8 cellular contexts compared by ENCODE assay signal in genomic region chr6:33419580-33420492, GRCh38. TPM values are rescaled to one million over a fixed set of nuclear protein-coding genes. Genes with fewer than 3 reads are reported as not detected.
DNase-seq lines count a peak whose midpoint lies in the region; ATAC-seq and TF ChIP-seq lines count a peak whose summit lies in the region.

TSS of gene SYNGAP1 (plus strand) at chr6:33420065. CDS start at chr6:33420265, 200 bp downstream.

- in situ Hi-C loops in astrocyte of the cerebellum (cut with HindIII; ENCODE audit: low sequenced_read_pairs): no loop called here

- TF ChIP-seq CTCF in OCI-LY3 (IDR thresholded peaks at IDR 0.05; ENCODE audit: low read depth, low read length): no peak
- TF ChIP-seq CTCF in astrocyte of the cerebellum (IDR thresholded peaks at IDR 0.05; ENCODE audit: low read depth, low read length, missing control alignments): no peak

- DNase-seq in ELR (ENCODE audit: low read depth) (peak; percentile 61), astrocyte of the cerebellum (ENCODE audit: low read depth) (no peak)

- peak within 1 kb of the TSS; percentile 91; the same call in 1 of the 2 replicates for H3K9ac ChIP-seq in OCI-LY3 (ENCODE audit: low read length)
- peak within 1 kb of the TSS; percentile 47 for H3K9ac ChIP-seq in iPS-15b (ENCODE audit: low read depth, low read length)
- H3K9ac ChIP-seq in skeletal muscle tissue (ENCODE audit: low read depth in 1 of 3, low read length in 3 of 3): peak within 1 kb of the TSS in 1 of 3 donors; percentile 89

- peak within 1 kb of the TSS; percentile 81; the same call in 1 of the 2 replicates for H3K27ac ChIP-seq in OCI-LY3 (ENCODE audit: low read length)
- H3K27ac ChIP-seq in skeletal muscle tissue (ENCODE audit: low read depth, low read length): peak within 1 kb of the TSS; percentile 92

- peak within 1 kb of the TSS; percentile 87 for H3K4me3 ChIP-seq in OCI-LY3 (ENCODE audit: low read length)
- peak within 1 kb of the TSS; percentile 52 for H3K4me3 ChIP-seq in astrocyte of the cerebellum (ENCODE audit: low read depth, low read length)
- H3K4me3 ChIP-seq in iPS-15b (ENCODE audit: low read depth, low read length): peak within 1 kb of the TSS; percentile 98
- peak within 1 kb of the TSS in 2 of 3 donors; percentile 48 to 89 for H3K4me3 ChIP-seq in skeletal muscle tissue (ENCODE audit: low read length in 3 of 3)

- no peaks in the 10 kb centered on the region for H4K20me1 ChIP-seq in OCI-LY3 (ENCODE audit: insufficient read depth, low read length)

- peak within 1 kb of the TSS; percentile 98 for H3K4me2 ChIP-seq in OCI-LY3 (ENCODE audit: low read length)

- peaks cover 19% of the 10 kb centered on the region for H3K79me2 ChIP-seq in OCI-LY3 (ENCODE audit: low read length)

- H3K9me3 ChIP-seq in OCI-LY3 (ENCODE audit: insufficient read depth, low read length) (no peaks in the 10 kb centered on the region), iPS-15b (ENCODE audit: control insufficient read depth, insufficient read depth, low read length) (no peaks in the 10 kb centered on the region), skeletal muscle tissue (ENCODE audit: control insufficient read depth in 3 of 3, low read length in 3 of 3) (no peaks in the 10 kb centered on the region)

- H3K4me1 ChIP-seq in OCI-LY3 (ENCODE audit: low read length) (peaks cover 37% of the 10 kb centered on the region), iPS-15b (ENCODE audit: control insufficient read depth, insufficient read depth, low read length) (peaks cover 23% of the 10 kb centered on the region), skeletal muscle tissue (ENCODE audit: control insufficient read depth in 3 of 3, insufficient read depth in 3 of 3, low read length in 3 of 3) (peaks cover 34 to 40% (median 38%) of the 10 kb centered on the region in 3 donors)

- H3K27me3 ChIP-seq in OCI-LY3 (ENCODE audit: low read depth, low read length) (0 out of 2 replicates have a peak, but pooled peaks cover 2% of the 10 kb centered on the region), iPS-15b (ENCODE audit: control insufficient read depth, insufficient read depth, low read length) (no peaks in the 10 kb centered on the region), skeletal muscle tissue (ENCODE audit: control insufficient read depth in 3 of 3, insufficient read depth in 3 of 3, low read length in 3 of 3) (peaks cover 0 to 15% (median 0%) of the 10 kb centered on the region in 3 donors)

- no peak within 1 kb of the TSS for H2AFZ ChIP-seq in OCI-LY3 (ENCODE audit: low read depth, low read length)

- H3K36me3 ChIP-seq in OCI-LY3 (replicated peaks; ENCODE audit: low read depth, low read length): no peaks in the 10 kb centered on the region
- peaks cover 16% of the 10 kb centered on the region for H3K36me3 ChIP-seq in iPS-15b (ENCODE audit: control insufficient read depth, insufficient read depth, low read length)
- H3K36me3 ChIP-seq in skeletal muscle tissue (ENCODE audit: control insufficient read depth in 3 of 3, insufficient read depth in 3 of 3, low read length in 3 of 3): peaks cover 15 to 20% (median 16%) of the 10 kb centered on the region in 3 donors

- ATAC-seq in HG03521 (IDR thresholded peaks at IDR 0.05; ENCODE audit: unreplicated experiment) (no peak), HG02970 (IDR thresholded peaks at IDR 0.05; ENCODE audit: low FRiP score, unreplicated experiment) (no peak), GM19035 (IDR thresholded peaks at IDR 0.05; ENCODE audit: unreplicated experiment) (no peak)

RNA-seq across cellular contexts. Expression of gene SYNGAP1, which starts in this region (rescaled TPM):
- total RNA-seq in skeletal muscle tissue: 1.6 TPM
